ENCODE assay signal across 8 cellular contexts in genomic region chr7:44043902-44044301, GRCh38. TPM values are rescaled to one million over a fixed set of nuclear protein-coding genes. Genes with fewer than 3 reads are reported as not detected.
A peak's percentile ranks its signal among the peaks of the same experiment; 100 is the strongest.
DNase-seq lines count a peak whose midpoint lies in the region; ATAC-seq, FAIRE-seq and TF ChIP-seq lines count a peak whose summit lies in the region.

No MANE protein-coding gene starts in this region.

- H3K9me3 Mint-ChIP-seq in chondrocyte (ENCODE audit: low read depth): no peaks in the 10 kb centered on the region

- ATAC-seq in HG03460 (IDR thresholded peaks at IDR 0.05; ENCODE audit: unreplicated experiment) (no peak), GM21717 (IDR thresholded peaks at IDR 0.05; ENCODE audit: unreplicated experiment) (no peak)

- no peaks in the 10 kb centered on the region for H3K36me3 Mint-ChIP-seq in chondrocyte (ENCODE audit: low read depth)

- H3K27me3 ChIP-seq in AG04450 (ENCODE audit: control insufficient read depth, insufficient read depth, low read length) (no peaks in the 10 kb centered on the region), muscle layer of duodenum (ENCODE audit: low read depth, low read length) (no peaks in the 10 kb centered on the region)

- peaks cover 12 to 24% of the 10 kb centered on the region in 2 donors for H3K4me1 ChIP-seq in muscle layer of duodenum (ENCODE audit: control insufficient read depth in 1 of 2, insufficient read depth in 2 of 2, low read length in 2 of 2)

- peaks cover 37% of the 10 kb centered on the region for H3K4me1 Mint-ChIP-seq in chondrocyte (ENCODE audit: low read depth)

- H3K9me3 ChIP-seq in AG04450 (ENCODE audit: control insufficient read depth, insufficient read depth, low read length): no peaks in the 10 kb centered on the region
- H3K9me3 ChIP-seq in muscle layer of duodenum (ENCODE audit: control insufficient read depth in 1 of 2, low read length in 2 of 2): no peaks in the 10 kb centered on the region

- TF ChIP-seq POLR2A in GM12892 (IDR thresholded peaks at IDR 0.05; ENCODE audit: low read depth, low read length): no peak

- FAIRE-seq in GM12892 (lab: Jason Lieb, UNC): no peak

- H3K4me3 ChIP-seq in AG04450 (ENCODE audit: low read depth, low read length) (peak overlapping the region; percentile 94), muscle layer of duodenum (ENCODE audit: low read depth in 1 of 2, low read length in 2 of 2) (peak overlapping the region; percentile 90 to 95)
- peak overlapping the region; percentile 92 for H3K4me3 ChIP-seq in Jurkat, Clone E6-1 (ENCODE audit: low read length)

- peak overlapping the region; percentile 52 for H3K27ac ChIP-seq in AG04450 (ENCODE audit: low read depth, low read length)
- H3K27ac ChIP-seq in muscle layer of duodenum (ENCODE audit: low read length): peak overlapping the region; percentile 87

- CTCF ChIA-PET in AG04450 (lab: Charles Lee): interaction anchor here (1.1 kb wide), 1 partner anchor 24 kb away, joined by 7 read pairs; no protein-coding TSS in a partner anchor

- peaks cover 0 to 7% of the 10 kb centered on the region in 2 donors for H3K36me3 ChIP-seq in muscle layer of duodenum (ENCODE audit: control insufficient read depth in 1 of 2, insufficient read depth in 2 of 2, low read length in 2 of 2)

- no peaks in the 10 kb centered on the region for H3K27me3 Mint-ChIP-seq in chondrocyte (ENCODE audit: low read depth)

- POLR2A ChIA-PET in AG04450 (lab: Yijun Ruan, JAX): interaction anchor here (1.3 to 1.4 kb wide), 2 partner anchors 12 to 23 kb away, joined by 3 read pairs; no protein-coding TSS in a partner anchor

- DNase-seq in AG04450 (ENCODE audit: low read depth, low spot score): no peak
- no peak for DNase-seq in Jurkat, Clone E6-1 (ENCODE audit: low read depth, low spot score)
- DNase-seq in chondrocyte (ENCODE audit: low spot score): no peak
- DNase-seq in GM12892 (ENCODE audit: insufficient read length): no peak
- DNase-seq in dedifferentiated amniotic fluid mesenchymal stem cell (ENCODE audit: extremely low spot score): no peak

- peak overlapping the region; percentile 81 for H3K4me3 Mint-ChIP-seq in chondrocyte (ENCODE audit: unreplicated experiment)

- H3K27ac Mint-ChIP-seq in chondrocyte (ENCODE audit: unreplicated experiment): peak overlapping the region; percentile 84

- TF ChIP-seq CTCF in AG04450 (IDR thresholded peaks at IDR 0.05; ENCODE audit: low read depth, low read length) (no peak), chondrocyte (IDR thresholded peaks at IDR 0.05) (no peak)

RNA-seq across cellular contexts. Expression of gene DBNL, which starts 0.6 kb away (rescaled TPM):
- 76.1 and 93.8 TPM in 2 replicates for polyA plus RNA-seq in AG04450 (2011; rRNA removed)
- 75.7 and 100 TPM in 2 replicates for polyA minus RNA-seq in AG04450 (2011; rRNA and poly(A)+ RNA removed)
- polyA plus RNA-seq in Jurkat, Clone E6-1 (2012; ENCODE audit: insufficient read depth, insufficient read length): 93.0 TPM
- total RNA-seq in chondrocyte: 95.5 to 115 TPM (median 97.1 TPM) in 3 replicates
- 75.1 TPM for polyA plus RNA-seq in GM12892 (2012; ENCODE audit: missing spikeins)

RNA-seq across cellular contexts. Expression of gene PGAM2, which starts 21.5 kb away (rescaled TPM):
- polyA plus RNA-seq in AG04450 (2011; rRNA removed): not detected in 2 replicates
- not detected in 2 replicates for polyA minus RNA-seq in AG04450 (2011; rRNA and poly(A)+ RNA removed)
- polyA plus RNA-seq in Jurkat, Clone E6-1 (2012; ENCODE audit: insufficient read depth, insufficient read length): not detected
- 0.25 to 0.41 TPM in 2 of 3 replicates, not detected in the other for total RNA-seq in chondrocyte
- not detected for polyA plus RNA-seq in GM12892 (2012; ENCODE audit: missing spikeins)

RNA-seq across cellular contexts. Expression of gene POLM, which starts 38.4 kb away (rescaled TPM):
- 4.6 and 5.1 TPM in 2 replicates for polyA plus RNA-seq in AG04450 (2011; rRNA removed)
- polyA minus RNA-seq in AG04450 (2011; rRNA and poly(A)+ RNA removed): 11.0 and 11.6 TPM in 2 replicates
- 34.9 TPM for polyA plus RNA-seq in Jurkat, Clone E6-1 (2012; ENCODE audit: insufficient read depth, insufficient read length)
- total RNA-seq in chondrocyte: 14.3 to 19.0 TPM (median 15.5 TPM) in 3 replicates
- polyA plus RNA-seq in GM12892 (2012; ENCODE audit: missing spikeins): 14.6 TPM

RNA-seq across cellular contexts. Expression of gene SPDYE1, which starts 46.2 kb away (rescaled TPM):
- not detected in 2 replicates for polyA plus RNA-seq in AG04450 (2011; rRNA removed)
- polyA minus RNA-seq in AG04450 (2011; rRNA and poly(A)+ RNA removed): not detected in 2 replicates
- not detected for polyA plus RNA-seq in Jurkat, Clone E6-1 (2012; ENCODE audit: insufficient read depth, insufficient read length)
- not detected in 3 replicates for total RNA-seq in chondrocyte
- 1.4 TPM for polyA plus RNA-seq in GM12892 (2012; ENCODE audit: missing spikeins)
